Comparison of ENCODE assay signal across 8 cellular contexts in genomic region chr4:123304151-123305021, GRCh38.
A peak's percentile ranks its signal among the peaks of the same experiment; 100 is the strongest.
DNase-seq lines count a peak whose midpoint lies in the region; ATAC-seq and TF ChIP-seq lines count a peak whose summit lies in the region.
"Had no signal": no experiment of that assay in that cellular context is flagged by ENCODE, and none has a peak within 500 bp of the region (broad histone marks: within the 10 kb centered on the region; RNA-seq: fewer than 3 reads in every experiment).

No MANE protein-coding gene starts in this region.

- TF ChIP-seq CTCF in psoas muscle (IDR thresholded peaks at IDR 0.05) (no peak), osteocyte (IDR thresholded peaks at IDR 0.05) (no peak), Calu3 (IDR thresholded peaks at IDR 0.05; ENCODE audit: unreplicated experiment) (no peak)

- peak overlapping the region; percentile 8 for H3K27ac Mint-ChIP-seq in activated T-helper 1 cell treated with anti-CD3 and anti-CD28 coated beads, Interleukin-12 subunit alpha, Interleukin-12 subunit beta, Interleukin-2, Interleukin-4 antibody, amounts not matched to agents 30 ng/mL and 10 ng/mL and 1 ng/mL, durations not matched to agents 14 hours and 24 hours and 36 hours
- H3K27ac Mint-ChIP-seq in osteocyte (ENCODE audit: unreplicated experiment): no peak overlapping the region
- H3K27ac Mint-ChIP-seq in Calu3 (ENCODE audit: unreplicated experiment): no peak overlapping the region
- H3K27ac Mint-ChIP-seq: activated naive CD4-positive, alpha-beta T cell treated with anti-CD3 and anti-CD28 coated beads, Interleukin-2, amount 50 U/mL, for 24 hours had no signal

- H3K27me3 ChIP-seq in psoas muscle (ENCODE audit: insufficient read depth in 3 of 3, low read length in 2 of 3): no peaks in the 10 kb centered on the region

- no peaks in the 10 kb centered on the region for H3K9me3 Mint-ChIP-seq in activated T-helper 1 cell treated with anti-CD3 and anti-CD28 coated beads, Interleukin-12 subunit alpha, Interleukin-12 subunit beta, Interleukin-2, Interleukin-4 antibody, amounts not matched to agents 30 ng/mL and 10 ng/mL and 1 ng/mL, durations not matched to agents 14 hours and 24 hours and 36 hours
- H3K9me3 Mint-ChIP-seq in osteocyte (ENCODE audit: unreplicated experiment): no peaks in the 10 kb centered on the region
- H3K9me3 Mint-ChIP-seq in Calu3 (ENCODE audit: low read depth, unreplicated experiment): no peaks in the 10 kb centered on the region
- H3K9me3 Mint-ChIP-seq: activated naive CD4-positive, alpha-beta T cell treated with anti-CD3 and anti-CD28 coated beads, Interleukin-2, amount 50 U/mL, for 24 hours had no signal

- H3K4me3 Mint-ChIP-seq in activated T-helper 1 cell treated with anti-CD3 and anti-CD28 coated beads, Interleukin-12 subunit alpha, Interleukin-12 subunit beta, Interleukin-2, Interleukin-4 antibody, amounts not matched to agents 30 ng/mL and 10 ng/mL and 1 ng/mL, durations not matched to agents 14 hours and 24 hours and 36 hours: no peak overlapping the region
- H3K4me3 Mint-ChIP-seq in osteocyte (ENCODE audit: unreplicated experiment): no peak overlapping the region
- H3K4me3 Mint-ChIP-seq in Calu3 (ENCODE audit: low read depth, unreplicated experiment): no peak overlapping the region
- H3K4me3 Mint-ChIP-seq: activated naive CD4-positive, alpha-beta T cell treated with anti-CD3 and anti-CD28 coated beads, Interleukin-2, amount 50 U/mL, for 24 hours had no signal

- no peak overlapping the region for H3K4me3 ChIP-seq in psoas muscle

- H3K4me1 Mint-ChIP-seq in activated T-helper 1 cell treated with anti-CD3 and anti-CD28 coated beads, Interleukin-12 subunit alpha, Interleukin-12 subunit beta, Interleukin-2, Interleukin-4 antibody, amounts not matched to agents 30 ng/mL and 10 ng/mL and 1 ng/mL, durations not matched to agents 14 hours and 24 hours and 36 hours (ENCODE audit: low read depth): peaks cover 27% of the 10 kb centered on the region
- H3K4me1 Mint-ChIP-seq in osteocyte (ENCODE audit: unreplicated experiment) (peaks cover 20% of the 10 kb centered on the region), Calu3 (ENCODE audit: low read depth, unreplicated experiment) (no peaks in the 10 kb centered on the region)

- intact Hi-C loops in activated T-helper 1 cell treated with anti-CD3 and anti-CD28 coated beads, Interleukin-12 subunit alpha, Interleukin-12 subunit beta, Interleukin-2, Interleukin-4 antibody, amounts not matched to agents 30 ng/mL and 10 ng/mL and 1 ng/mL, durations not matched to agents 14 hours and 24 hours and 36 hours (cut with micrococcal nuclease): no loop called here
- intact Hi-C loops in psoas muscle (cut with DNase I): no loop called here
- intact Hi-C loops in Calu3 (cut with micrococcal nuclease; ENCODE audit: unreplicated experiment): no loop called here

- ATAC-seq in GM19397 (IDR thresholded peaks at IDR 0.05; ENCODE audit: unreplicated experiment): peak; percentile 52
- peak; percentile 91 for ATAC-seq in HG03432 (IDR thresholded peaks at IDR 0.05; ENCODE audit: unreplicated experiment)
- peak in 1 of 4 donors; percentile 38 for ATAC-seq in psoas muscle
- no peak for ATAC-seq in GM18519 (IDR thresholded peaks at IDR 0.05; ENCODE audit: low FRiP score, unreplicated experiment)

- no peaks in the 10 kb centered on the region for H3K9me3 ChIP-seq in psoas muscle

- CTCF ChIA-PET in Calu3 (lab: Charles Lee): no interaction called here

- no peak overlapping the region for H3K27ac ChIP-seq in psoas muscle

- BruUV-seq in Calu3 (replicated peaks; lab: Mats Ljungman, UMichigan): no TSS peak

- no peak for DNase-seq in activated T-helper 1 cell treated with anti-CD3 and anti-CD28 coated beads, Interleukin-12 subunit alpha, Interleukin-12 subunit beta, Interleukin-2, Interleukin-4 antibody, amounts not matched to agents 30 ng/mL and 10 ng/mL and 1 ng/mL, durations not matched to agents 14 hours and 24 hours and 36 hours (ENCODE audit: low spot score)
- DNase-seq in psoas muscle: peak; percentile 26 to 53
- DNase-seq in osteocyte (ENCODE audit: extremely low spot score, unreplicated experiment): no peak
- DNase-seq in Calu3: no peak

- no peaks in the 10 kb centered on the region for H3K36me3 ChIP-seq in psoas muscle (ENCODE audit: insufficient read depth in 1 of 2, low read depth in 1 of 2)

- peaks cover 7% of the 10 kb centered on the region for H3K36me3 Mint-ChIP-seq in activated T-helper 1 cell treated with anti-CD3 and anti-CD28 coated beads, Interleukin-12 subunit alpha, Interleukin-12 subunit beta, Interleukin-2, Interleukin-4 antibody, amounts not matched to agents 30 ng/mL and 10 ng/mL and 1 ng/mL, durations not matched to agents 14 hours and 24 hours and 36 hours (ENCODE audit: low read depth)
- H3K36me3 Mint-ChIP-seq in osteocyte (ENCODE audit: unreplicated experiment): peaks cover 2% of the 10 kb centered on the region
- H3K36me3 Mint-ChIP-seq in Calu3 (ENCODE audit: insufficient read depth, unreplicated experiment): no peaks in the 10 kb centered on the region

- 45 to 64% (median 54%) methylated on average over 17 of the region's 17 CpGs for WGBS in psoas muscle, 3 donors

- H3K27me3 Mint-ChIP-seq in activated T-helper 1 cell treated with anti-CD3 and anti-CD28 coated beads, Interleukin-12 subunit alpha, Interleukin-12 subunit beta, Interleukin-2, Interleukin-4 antibody, amounts not matched to agents 30 ng/mL and 10 ng/mL and 1 ng/mL, durations not matched to agents 14 hours and 24 hours and 36 hours (ENCODE audit: insufficient read depth): no peaks in the 10 kb centered on the region
- H3K27me3 Mint-ChIP-seq in osteocyte (ENCODE audit: unreplicated experiment): no peaks in the 10 kb centered on the region
- no peaks in the 10 kb centered on the region for H3K27me3 Mint-ChIP-seq in Calu3 (ENCODE audit: unreplicated experiment)
- H3K27me3 Mint-ChIP-seq: activated naive CD4-positive, alpha-beta T cell treated with anti-CD3 and anti-CD28 coated beads, Interleukin-2, amount 50 U/mL, for 24 hours had no signal

- no peaks in the 10 kb centered on the region for H3K4me1 ChIP-seq in psoas muscle

Comparison
In these comparisons a context has a peak if more than half of its experiments do, and no peak if none do; other contexts are left out.
1. DNase-seq: peak in psoas muscle (2 of 2); none in activated T-helper 1 cell treated with anti-CD3 and anti-CD28 coated beads, Interleukin-12 subunit alpha, Interleukin-12 subunit beta, Interleukin-2, Interleukin-4 antibody, amounts not matched to agents 30 ng/mL and 10 ng/mL and 1 ng/mL, durations not matched to agents 14 hours and 24 hours and 36 hours (single experiment), osteocyte (single experiment) and Calu3 (single experiment).